In the genomic region with DNA sequence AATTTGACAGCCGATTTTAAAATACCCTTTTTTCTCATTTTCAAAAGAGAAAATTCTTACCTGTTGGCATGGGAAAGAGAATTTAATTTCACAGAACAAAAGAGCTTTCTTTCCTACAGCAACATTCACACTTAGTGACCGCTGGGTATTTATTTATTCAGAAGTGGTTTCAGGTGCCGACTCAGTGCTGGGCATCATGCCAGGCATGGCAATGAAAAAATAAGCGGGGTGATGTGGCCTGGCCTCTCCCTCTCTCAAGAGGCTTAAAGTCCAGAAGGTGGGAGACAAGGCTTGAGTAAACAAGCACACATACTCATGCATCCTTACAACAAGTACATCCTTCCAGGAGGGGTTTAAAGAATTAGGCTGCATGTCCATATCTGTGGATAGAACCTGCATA, we compare ENCODE assay signal across 11 cellular contexts. TPM values are rescaled to one million over a fixed set of nuclear protein-coding genes. Genes with fewer than 3 reads are reported as not detected.
DNase-seq lines count a peak whose midpoint lies in the region; TF ChIP-seq lines count a peak whose summit lies in the region.
"Had no signal": no experiment of that assay in that cellular context is flagged by ENCODE, and none has a peak within 500 bp of the region (broad histone marks: within the 10 kb centered on the region; RNA-seq: fewer than 3 reads in every experiment).

No MANE protein-coding gene starts in this region.

- DNase-seq in M059J (ENCODE audit: low read depth) = peak; percentile 75
- DNase-seq in NCI-H2196 treated with DMSO at 0.1 percent for 48 hours (lab: John Stamatoyannopoulos, UW; ENCODE audit: unreplicated experiment) = peak; percentile 77
- DNase-seq in astrocyte of the hippocampus (ENCODE audit: low read depth, low spot score) = peak; percentile 87
- peak; percentile 63 for DNase-seq in stomach
- DNase-seq in hippocampal formation (lab: John Stamatoyannopoulos, UW) = no peak
- DNase-seq in effector CD4-positive, alpha-beta T cell = no peak
- DNase-seq in amniotic stem cell (lab: John Stamatoyannopoulos, UW) = no peak
- DNase-seq: stimulated activated naive CD4-positive, alpha-beta T cell treated with Interleukin-2 at 50 U/mL for 16 hours had no signal

- no peak for TF ChIP-seq POLR2A in stomach (IDR thresholded peaks at IDR 0.05)

- H3K4me3 ChIP-seq in stomach = no peak overlapping the region

- H3K36me3 ChIP-seq in stomach = no peaks in the 10 kb centered on the region

- no peak overlapping the region for H3K27ac ChIP-seq in stomach

- H3K27me3 ChIP-seq in stomach = peaks cover 0 to 5% (median 0%) of the 10 kb centered on the region in 3 donors

- H3K4me1 ChIP-seq in stomach = peaks cover 0 to 5% (median 0%) of the 10 kb centered on the region in 4 donors

- H3K9me3 ChIP-seq in stomach = no peaks in the 10 kb centered on the region

- 21 to 35% (median 27%) methylated on average over 4 of the region's 4 CpGs for WGBS in stomach, 5 donors

- TF ChIP-seq EP300 in stomach (IDR thresholded peaks at IDR 0.05) = no peak

- TF ChIP-seq CTCF in stomach (IDR thresholded peaks at IDR 0.05) = no peak

- intact Hi-C loops in stomach (cut with DNase I; ENCODE audit: low total_unique reads) = loop anchor here (10.0 kb wide), 1 partner anchor 262 kb away; no protein-coding TSS in a partner anchor

RNA-seq across cellular contexts. Expression of gene PCP4, which starts 4.1 kb away (rescaled TPM):
- total RNA-seq in M059J (2014; rRNA removed; shearing (Covaris generic)) = not detected in 2 replicates
- 10 to 100 TPM in 1 of 5 donors, 1 to 10 TPM in 2, not detected in 2; 1.8 to 29.9 (median 2.0) TPM for total RNA-seq in stomach
- 10 to 100 TPM in 1 of 3 donors, 1 to 10 TPM in 2; 1.2 to 17.4 (median 2.0) TPM for polyA plus RNA-seq in stomach
- total RNA-seq: glomerular endothelial cell; OCI-LY7; T-helper 2 cell treated with Interferon-gamma antibody and Interleukin-4, amounts not matched to agents 100 ng/mL and 5 ng/mL, for 36 hours had no signal

Comparison
In these comparisons a context has a peak if more than half of its experiments do, and no peak if none do; other contexts are left out.
1. DNase-seq: peak in M059J (single experiment), NCI-H2196 treated with DMSO at 0.1 percent for 48 hours (single experiment), astrocyte of the hippocampus (single experiment) and stomach (single experiment); none in hippocampal formation (0 of 2), effector CD4-positive, alpha-beta T cell (single experiment) and amniotic stem cell (single experiment).